Comparison of ENCODE assay signal across 10 cellular contexts in the genomic region with DNA sequence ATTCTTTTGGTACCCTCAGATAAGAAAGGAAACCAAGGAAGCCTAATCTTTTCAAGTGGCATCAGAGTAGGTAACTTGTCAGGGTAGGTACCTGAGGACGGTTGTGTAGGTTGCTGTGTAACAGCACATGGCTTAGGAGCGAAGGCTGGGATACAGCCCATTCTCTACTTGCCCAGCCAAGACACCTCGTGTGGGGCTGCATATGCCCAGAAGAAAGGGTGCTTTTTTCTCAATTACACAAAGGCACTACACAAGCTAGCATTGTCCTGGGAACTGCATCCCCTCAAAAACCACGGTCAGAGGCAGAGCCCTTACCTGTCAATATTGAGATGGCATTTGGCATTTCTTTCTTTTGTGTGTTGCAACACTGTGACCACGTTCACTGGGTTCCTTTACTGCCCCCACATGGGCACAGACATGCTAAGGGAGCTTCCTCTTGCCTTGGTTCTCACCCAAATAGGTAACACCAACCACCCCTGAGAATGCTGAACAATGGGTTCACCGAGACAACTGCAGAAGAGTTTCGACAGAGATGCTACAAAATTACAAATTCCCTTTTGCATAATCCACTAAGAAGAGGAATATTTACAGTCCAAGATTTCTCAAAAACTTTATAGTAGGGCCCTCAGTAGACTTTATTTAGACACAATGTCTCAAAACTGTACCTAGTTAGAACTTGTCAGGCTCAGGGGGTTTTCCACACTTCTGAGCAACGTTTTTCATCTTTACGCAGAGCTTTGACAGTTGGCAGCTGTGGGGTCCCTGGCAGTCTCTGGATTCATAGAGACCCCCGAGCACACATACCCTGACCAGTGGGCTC. TPM values are rescaled to one million over a fixed set of nuclear protein-coding genes. Genes with fewer than 3 reads are reported as not detected.
A peak's percentile ranks its signal among the peaks of the same experiment; 100 is the strongest.
DNase-seq lines count a peak whose midpoint lies in the region; ATAC-seq and TF ChIP-seq lines count a peak whose summit lies in the region.
"Had no signal": no experiment of that assay in that cellular context is flagged by ENCODE, and none has a peak within 500 bp of the region (broad histone marks: within the 10 kb centered on the region; RNA-seq: fewer than 3 reads in every experiment).

No MANE protein-coding gene starts in this region.

- H3K27ac ChIP-seq in heart left ventricle (peak overlapping the region in 1 of 12 donors; percentile 43), left ventricle myocardium inferior (replicated peaks) (no peak overlapping the region)
- H3K27ac ChIP-seq: ovary, testis had no signal

- peaks cover 11 to 12% of the 10 kb centered on the region in 2 donors for H3K4me1 Mint-ChIP-seq in stimulated activated naive B cell treated with anti-CD40 and anti-IgM and Interleukin-4, amounts not matched to agents 10 μg/mL and 1 μg/mL and 100 μg/mL, for 72 hours

- H3K27me3 Mint-ChIP-seq in stimulated activated naive B cell treated with anti-CD40 and anti-IgM and Interleukin-4, amounts not matched to agents 10 μg/mL and 1 μg/mL and 100 μg/mL, for 72 hours = no peaks in the 10 kb centered on the region

- WGBS in heart left ventricle, 4 donors = 79 to 85% (median 82%) methylated on average over 10 of the region's 10 CpGs

- no peak overlapping the region for H3K4me3 Mint-ChIP-seq in stimulated activated naive B cell treated with anti-CD40 and anti-IgM and Interleukin-4, amounts not matched to agents 10 μg/mL and 1 μg/mL and 100 μg/mL, for 72 hours

- H3K4me3 ChIP-seq in heart left ventricle (no peak overlapping the region), left ventricle myocardium inferior (no peak overlapping the region)
- H3K4me3 ChIP-seq: ovary, testis had no signal

- no peak overlapping the region for H3K27ac Mint-ChIP-seq in stimulated activated naive B cell treated with anti-CD40 and anti-IgM and Interleukin-4, amounts not matched to agents 10 μg/mL and 1 μg/mL and 100 μg/mL, for 72 hours

- peaks cover 0 to 2% of the 10 kb centered on the region in 2 donors for H3K36me3 Mint-ChIP-seq in stimulated activated naive B cell treated with anti-CD40 and anti-IgM and Interleukin-4, amounts not matched to agents 10 μg/mL and 1 μg/mL and 100 μg/mL, for 72 hours

- H3K9me3 ChIP-seq in heart left ventricle (no peaks in the 10 kb centered on the region), left ventricle myocardium inferior (replicated peaks) (no peaks in the 10 kb centered on the region)
- H3K9me3 ChIP-seq: ovary, testis had no signal

- H3K27me3 ChIP-seq in heart left ventricle (no peaks in the 10 kb centered on the region), left ventricle myocardium inferior (ENCODE audit: low read depth) (no peaks in the 10 kb centered on the region)
- H3K27me3 ChIP-seq: ovary, testis had no signal

- TF ChIP-seq CTCF in heart left ventricle (IDR thresholded peaks at IDR 0.05) (no peak), left ventricle myocardium inferior (IDR thresholded peaks at IDR 0.05; ENCODE audit: borderline replicate concordance) (no peak)

- intact Hi-C loops in heart left ventricle (cut with DNase I) (loop anchor here in 5 of 10 donors (10.0 kb wide), 3 partner anchors 455 to 535 kb away; no protein-coding TSS in a partner anchor), left ventricle myocardium inferior (cut with micrococcal nuclease) (no loop called here)

- peak; percentile 82 for ATAC-seq in HG02610 (IDR thresholded peaks at IDR 0.05; ENCODE audit: unreplicated experiment)
- peak; percentile 59 to 75 for ATAC-seq in stimulated activated naive B cell treated with anti-CD40 and anti-IgM and Interleukin-4, amounts not matched to agents 10 μg/mL and 1 μg/mL and 100 μg/mL, for 72 hours (replicated peaks)
- no peak for ATAC-seq in heart left ventricle

- DNase-seq in activated gamma-delta T cell treated with Interleukin-2 at 50 U/mL for 16 hours = peak; percentile 40
- no peak for DNase-seq in activated gamma-delta T cell (lab: John Stamatoyannopoulos, UW)
- DNase-seq in MV-4-11 (lab: John Stamatoyannopoulos, UW) = peak; percentile 12
- DNase-seq in stimulated activated naive B cell treated with anti-CD40 and anti-IgM and Interleukin-4, amounts not matched to agents 10 μg/mL and 1 μg/mL and 100 μg/mL, for 72 hours = peak; percentile 15
- DNase-seq in mesenteric fat pad (ENCODE audit: low spot score) = no peak
- DNase-seq in heart left ventricle = no peak
- no peak for DNase-seq in left ventricle myocardium inferior
- DNase-seq: ovary, testis had no signal

- H3K4me1 ChIP-seq in heart left ventricle = peaks cover 0 to 15% (median 0%) of the 10 kb centered on the region in 12 donors
- no peaks in the 10 kb centered on the region for H3K4me1 ChIP-seq in left ventricle myocardium inferior
- H3K4me1 ChIP-seq: testis had no signal

- TF ChIP-seq POLR2A in heart left ventricle (IDR thresholded peaks at IDR 0.05) = no peak

- H3K36me3 ChIP-seq in heart left ventricle (no peaks in the 10 kb centered on the region), left ventricle myocardium inferior (no peaks in the 10 kb centered on the region)
- H3K36me3 ChIP-seq: ovary had no signal

- H3K9me3 Mint-ChIP-seq in stimulated activated naive B cell treated with anti-CD40 and anti-IgM and Interleukin-4, amounts not matched to agents 10 μg/mL and 1 μg/mL and 100 μg/mL, for 72 hours = peaks cover 3 to 4% of the 10 kb centered on the region in 2 donors

RNA-seq across cellular contexts. Expression of a gene that starts 35.8 kb away (rescaled TPM):
- 0.16 TPM for total RNA-seq in mesenteric fat pad
- total RNA-seq in heart left ventricle = under 1 TPM in 2 of 9 donors, not detected in 7; 0.14 to 0.59 TPM
- polyA plus RNA-seq in heart left ventricle = under 1 TPM in 1 of 2 donors, not detected in 1; 0.07 TPM
- total RNA-seq in left ventricle myocardium inferior = not detected

Comparison
In these comparisons a context has a peak if more than half of its experiments do, and no peak if none do; other contexts are left out.
1. DNase-seq: peak in activated gamma-delta T cell treated with Interleukin-2 at 50 U/mL for 16 hours (single experiment), MV-4-11 (single experiment) and stimulated activated naive B cell treated with anti-CD40 and anti-IgM and Interleukin-4, amounts not matched to agents 10 μg/mL and 1 μg/mL and 100 μg/mL, for 72 hours (single experiment); none in activated gamma-delta T cell (single experiment), mesenteric fat pad (single experiment), heart left ventricle (0 of 5) and left ventricle myocardium inferior (single experiment).
2. ATAC-seq: peak in HG02610 (single experiment) and stimulated activated naive B cell treated with anti-CD40 and anti-IgM and Interleukin-4, amounts not matched to agents 10 μg/mL and 1 μg/mL and 100 μg/mL, for 72 hours (2 of 2); none in heart left ventricle (0 of 4).